ENCODE assay signal across 1 cellular context in the genomic region with DNA sequence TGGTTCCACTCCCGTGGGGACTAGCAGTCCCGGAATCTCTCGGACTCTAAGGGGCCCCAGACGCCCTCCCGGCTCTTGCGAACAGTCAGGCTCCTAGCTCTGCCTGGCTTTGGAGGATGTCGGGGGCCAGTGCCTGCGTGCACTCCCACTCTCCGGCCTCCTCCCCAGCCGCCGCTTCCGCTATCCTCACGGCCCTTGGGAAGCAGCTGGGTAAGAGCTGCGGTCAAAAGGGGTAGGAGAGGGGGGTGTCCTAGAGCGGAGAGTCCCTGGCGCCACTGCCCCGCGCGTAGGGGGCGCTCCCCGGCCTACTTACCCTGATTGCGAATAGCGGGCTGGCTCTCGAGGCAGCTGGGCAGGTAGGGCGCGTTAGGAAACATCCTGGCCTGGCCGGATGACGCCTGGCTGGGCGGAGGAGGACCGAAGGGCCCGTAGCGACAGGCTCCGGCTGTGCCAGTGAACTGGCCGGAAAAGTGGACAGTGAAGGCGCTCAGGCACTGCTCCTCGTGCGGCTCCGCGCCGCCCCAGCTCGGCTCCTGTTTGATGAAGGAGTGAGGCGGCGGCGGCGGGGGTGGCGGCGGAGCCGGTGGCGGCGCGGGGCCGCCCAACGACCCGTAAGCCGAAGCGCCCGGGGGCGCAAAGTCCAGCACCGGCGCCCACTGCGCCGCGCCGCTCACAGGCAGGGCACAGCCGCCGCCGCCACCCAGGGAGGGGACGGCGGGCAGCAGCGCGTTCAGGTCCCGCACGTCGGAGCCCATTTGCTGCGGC.
TF ChIP-seq lines count a peak whose summit lies in the region.

No MANE protein-coding gene starts in this region.

TF ChIP-seq in K562, 482 proteins besides CTCF, POLR2A, EP300 and RAD21 (continued from another document and continues in another):
- peak; percentile 62 for TF ChIP-seq POLR2AphosphoS5 (IDR thresholded peaks at IDR 0.05; ENCODE audit: control insufficient read depth, insufficient read depth, low read depth, low read length)
- TF ChIP-seq FOXJ2 (tag; IDR thresholded peaks at IDR 0.05), result no peak
- no peak for TF ChIP-seq FOXA1 (IDR thresholded peaks at IDR 0.05; ENCODE audit: borderline replicate concordance)
- TF ChIP-seq SRSF3 (IDR thresholded peaks at IDR 0.05; ENCODE audit: insufficient read depth, low read length), result no peak
- no peak for TF ChIP-seq ZNF311 (CRISPR knock-in tag; IDR thresholded peaks at IDR 0.05)
- TF ChIP-seq, protein P1, sequence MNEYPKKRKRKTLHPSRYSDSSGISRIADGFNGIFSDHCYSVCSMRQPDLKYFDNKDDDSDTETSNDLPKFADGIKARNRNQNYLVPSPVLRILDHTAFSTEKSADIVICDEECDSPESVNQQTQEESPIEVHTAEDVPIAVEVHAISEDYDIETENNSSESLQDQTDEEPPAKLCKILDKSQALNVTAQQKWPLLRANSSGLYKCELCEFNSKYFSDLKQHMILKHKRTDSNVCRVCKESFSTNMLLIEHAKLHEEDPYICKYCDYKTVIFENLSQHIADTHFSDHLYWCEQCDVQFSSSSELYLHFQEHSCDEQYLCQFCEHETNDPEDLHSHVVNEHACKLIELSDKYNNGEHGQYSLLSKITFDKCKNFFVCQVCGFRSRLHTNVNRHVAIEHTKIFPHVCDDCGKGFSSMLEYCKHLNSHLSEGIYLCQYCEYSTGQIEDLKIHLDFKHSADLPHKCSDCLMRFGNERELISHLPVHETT (CRISPR knock-in tag; conservative IDR thresholded peaks at IDR 0.05 in 1 of 2, IDR thresholded peaks at IDR 0.05 in 1 of 2), result no peak
- no peak for TF ChIP-seq ATF1 (CRISPR knock-in tag; IDR thresholded peaks at IDR 0.05)
- peak; percentile 49 for TF ChIP-seq ATF1 (tag; IDR thresholded peaks at IDR 0.05)
- TF ChIP-seq EP400 (IDR thresholded peaks at IDR 0.05), result peak; percentile 75
- peak; percentile 59 for TF ChIP-seq CCNT2 (IDR thresholded peaks at IDR 0.05; ENCODE audit: borderline replicate concordance, extremely low read depth, insufficient read length, low read depth, low read length)
- peak; percentile 53 for TF ChIP-seq HMGN3 (IDR thresholded peaks at IDR 0.05; ENCODE audit: borderline replicate concordance, extremely low read depth, insufficient read length, low read depth, low read length)
- TF ChIP-seq ZNF583 (CRISPR knock-in tag; IDR thresholded peaks at IDR 0.05), result no peak
- peak in 1 of 2 experiments; percentile 34; a peak in 2 of 3 replicates for TF ChIP-seq CBX3 (IDR thresholded peaks at IDR 0.05; ENCODE audit: borderline replicate concordance in 1 of 2, low read length in 2 of 2)
- 0 out of 2 replicates have a peak, but pooled peaks have one; percentile 67 for TF ChIP-seq MYNN (IDR thresholded peaks at IDR 0.05)
- no peak for TF ChIP-seq MYNN (CRISPR knock-in tag; IDR thresholded peaks at IDR 0.05)
- TF ChIP-seq CHD1 (IDR thresholded peaks at IDR 0.05; ENCODE audit: low read length), result peak; percentile 48
- peak; percentile 69 for TF ChIP-seq CXXC5 (CRISPR knock-in tag; IDR thresholded peaks at IDR 0.05)
- peak; percentile 47 for TF ChIP-seq HCFC1 (IDR thresholded peaks at IDR 0.05; ENCODE audit: low read depth, low read length)
- peak in 1 of 2 experiments; percentile 62; a peak in 2 of 4 replicates for TF ChIP-seq HDAC1 (IDR thresholded peaks at IDR 0.05)
- 0 out of 2 replicates have a peak, but pooled peaks have one; percentile 31 for TF ChIP-seq ZNF76 (CRISPR knock-in tag; IDR thresholded peaks at IDR 0.05; ENCODE audit: borderline replicate concordance)
- TF ChIP-seq BCOR (IDR thresholded peaks at IDR 0.05), result peak; percentile 56; the same call in 1 of the 2 replicates
- TF ChIP-seq BHLHE40 (IDR thresholded peaks at IDR 0.05; ENCODE audit: low read length), result 0 out of 2 replicates have a peak, but pooled peaks have one; percentile 28
- TF ChIP-seq PHF20 (IDR thresholded peaks at IDR 0.05; ENCODE audit: partially characterized antibody), result peak; percentile 53
- TF ChIP-seq NFIC (IDR thresholded peaks at IDR 0.05), result no peak
- no peak for TF ChIP-seq NR2F6 (CRISPR knock-in tag; IDR thresholded peaks at IDR 0.05)
- peak; percentile 70 for TF ChIP-seq GABPA (tag; conservative IDR thresholded peaks at IDR 0.05; ENCODE audit: low read depth)
- TF ChIP-seq L3MBTL2 (IDR thresholded peaks at IDR 0.05), result peak; percentile 77
- no peak for TF ChIP-seq CHCHD3 (CRISPR knock-in tag; IDR thresholded peaks at IDR 0.05)
- TF ChIP-seq, protein P2, sequence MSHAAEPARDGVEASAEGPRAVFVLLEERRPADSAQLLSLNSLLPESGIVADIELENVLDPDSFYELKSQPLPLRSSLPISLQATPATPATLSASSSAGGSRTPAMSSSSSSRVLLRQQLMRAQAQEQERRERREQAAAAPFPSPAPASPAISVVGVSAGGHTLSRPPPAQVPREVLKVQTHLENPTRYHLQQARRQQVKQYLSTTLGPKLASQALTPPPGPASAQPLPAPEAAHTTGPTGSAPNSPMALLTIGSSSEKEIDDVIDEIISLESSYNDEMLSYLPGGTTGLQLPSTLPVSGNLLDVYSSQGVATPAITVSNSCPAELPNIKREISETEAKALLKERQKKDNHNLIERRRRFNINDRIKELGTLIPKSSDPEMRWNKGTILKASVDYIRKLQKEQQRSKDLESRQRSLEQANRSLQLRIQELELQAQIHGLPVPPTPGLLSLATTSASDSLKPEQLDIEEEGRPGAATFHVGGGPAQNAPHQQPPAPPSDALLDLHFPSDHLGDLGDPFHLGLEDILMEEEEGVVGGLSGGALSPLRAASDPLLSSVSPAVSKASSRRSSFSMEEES (CRISPR knock-in tag; IDR thresholded peaks at IDR 0.05), result no peak; the same call in 1 of the 2 replicates
- TF ChIP-seq, protein P3, sequence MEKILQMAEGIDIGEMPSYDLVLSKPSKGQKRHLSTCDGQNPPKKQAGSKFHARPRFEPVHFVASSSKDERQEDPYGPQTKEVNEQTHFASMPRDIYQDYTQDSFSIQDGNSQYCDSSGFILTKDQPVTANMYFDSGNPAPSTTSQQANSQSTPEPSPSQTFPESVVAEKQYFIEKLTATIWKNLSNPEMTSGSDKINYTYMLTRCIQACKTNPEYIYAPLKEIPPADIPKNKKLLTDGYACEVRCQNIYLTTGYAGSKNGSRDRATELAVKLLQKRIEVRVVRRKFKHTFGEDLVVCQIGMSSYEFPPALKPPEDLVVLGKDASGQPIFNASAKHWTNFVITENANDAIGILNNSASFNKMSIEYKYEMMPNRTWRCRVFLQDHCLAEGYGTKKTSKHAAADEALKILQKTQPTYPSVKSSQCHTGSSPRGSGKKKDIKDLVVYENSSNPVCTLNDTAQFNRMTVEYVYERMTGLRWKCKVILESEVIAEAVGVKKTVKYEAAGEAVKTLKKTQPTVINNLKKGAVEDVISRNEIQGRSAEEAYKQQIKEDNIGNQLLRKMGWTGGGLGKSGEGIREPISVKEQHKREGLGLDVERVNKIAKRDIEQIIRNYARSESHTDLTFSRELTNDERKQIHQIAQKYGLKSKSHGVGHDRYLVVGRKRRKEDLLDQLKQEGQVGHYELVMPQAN (IDR thresholded peaks at IDR 0.05; ENCODE audit: borderline replicate concordance), result no peak
- TF ChIP-seq, protein P4, sequence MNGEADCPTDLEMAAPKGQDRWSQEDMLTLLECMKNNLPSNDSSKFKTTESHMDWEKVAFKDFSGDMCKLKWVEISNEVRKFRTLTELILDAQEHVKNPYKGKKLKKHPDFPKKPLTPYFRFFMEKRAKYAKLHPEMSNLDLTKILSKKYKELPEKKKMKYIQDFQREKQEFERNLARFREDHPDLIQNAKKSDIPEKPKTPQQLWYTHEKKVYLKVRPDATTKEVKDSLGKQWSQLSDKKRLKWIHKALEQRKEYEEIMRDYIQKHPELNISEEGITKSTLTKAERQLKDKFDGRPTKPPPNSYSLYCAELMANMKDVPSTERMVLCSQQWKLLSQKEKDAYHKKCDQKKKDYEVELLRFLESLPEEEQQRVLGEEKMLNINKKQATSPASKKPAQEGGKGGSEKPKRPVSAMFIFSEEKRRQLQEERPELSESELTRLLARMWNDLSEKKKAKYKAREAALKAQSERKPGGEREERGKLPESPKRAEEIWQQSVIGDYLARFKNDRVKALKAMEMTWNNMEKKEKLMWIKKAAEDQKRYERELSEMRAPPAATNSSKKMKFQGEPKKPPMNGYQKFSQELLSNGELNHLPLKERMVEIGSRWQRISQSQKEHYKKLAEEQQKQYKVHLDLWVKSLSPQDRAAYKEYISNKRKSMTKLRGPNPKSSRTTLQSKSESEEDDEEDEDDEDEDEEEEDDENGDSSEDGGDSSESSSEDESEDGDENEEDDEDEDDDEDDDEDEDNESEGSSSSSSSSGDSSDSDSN (IDR thresholded peaks at IDR 0.05; ENCODE audit: borderline replicate concordance in 1 of 2, low read depth in 2 of 2, low read length in 2 of 2), result peak; percentile 92 to 97; a peak in 3 of 4 replicates
- peak; percentile 42 for TF ChIP-seq DACH1 (IDR thresholded peaks at IDR 0.05; ENCODE audit: partially characterized antibody)
- no peak for TF ChIP-seq RBM14 (IDR thresholded peaks at IDR 0.05; ENCODE audit: borderline replicate concordance, insufficient read depth, low read depth, low read length)
- peak; percentile 87; the same call in 1 of the 2 replicates for TF ChIP-seq CBX1 (IDR thresholded peaks at IDR 0.05; ENCODE audit: low read depth)
- TF ChIP-seq, protein P5, sequence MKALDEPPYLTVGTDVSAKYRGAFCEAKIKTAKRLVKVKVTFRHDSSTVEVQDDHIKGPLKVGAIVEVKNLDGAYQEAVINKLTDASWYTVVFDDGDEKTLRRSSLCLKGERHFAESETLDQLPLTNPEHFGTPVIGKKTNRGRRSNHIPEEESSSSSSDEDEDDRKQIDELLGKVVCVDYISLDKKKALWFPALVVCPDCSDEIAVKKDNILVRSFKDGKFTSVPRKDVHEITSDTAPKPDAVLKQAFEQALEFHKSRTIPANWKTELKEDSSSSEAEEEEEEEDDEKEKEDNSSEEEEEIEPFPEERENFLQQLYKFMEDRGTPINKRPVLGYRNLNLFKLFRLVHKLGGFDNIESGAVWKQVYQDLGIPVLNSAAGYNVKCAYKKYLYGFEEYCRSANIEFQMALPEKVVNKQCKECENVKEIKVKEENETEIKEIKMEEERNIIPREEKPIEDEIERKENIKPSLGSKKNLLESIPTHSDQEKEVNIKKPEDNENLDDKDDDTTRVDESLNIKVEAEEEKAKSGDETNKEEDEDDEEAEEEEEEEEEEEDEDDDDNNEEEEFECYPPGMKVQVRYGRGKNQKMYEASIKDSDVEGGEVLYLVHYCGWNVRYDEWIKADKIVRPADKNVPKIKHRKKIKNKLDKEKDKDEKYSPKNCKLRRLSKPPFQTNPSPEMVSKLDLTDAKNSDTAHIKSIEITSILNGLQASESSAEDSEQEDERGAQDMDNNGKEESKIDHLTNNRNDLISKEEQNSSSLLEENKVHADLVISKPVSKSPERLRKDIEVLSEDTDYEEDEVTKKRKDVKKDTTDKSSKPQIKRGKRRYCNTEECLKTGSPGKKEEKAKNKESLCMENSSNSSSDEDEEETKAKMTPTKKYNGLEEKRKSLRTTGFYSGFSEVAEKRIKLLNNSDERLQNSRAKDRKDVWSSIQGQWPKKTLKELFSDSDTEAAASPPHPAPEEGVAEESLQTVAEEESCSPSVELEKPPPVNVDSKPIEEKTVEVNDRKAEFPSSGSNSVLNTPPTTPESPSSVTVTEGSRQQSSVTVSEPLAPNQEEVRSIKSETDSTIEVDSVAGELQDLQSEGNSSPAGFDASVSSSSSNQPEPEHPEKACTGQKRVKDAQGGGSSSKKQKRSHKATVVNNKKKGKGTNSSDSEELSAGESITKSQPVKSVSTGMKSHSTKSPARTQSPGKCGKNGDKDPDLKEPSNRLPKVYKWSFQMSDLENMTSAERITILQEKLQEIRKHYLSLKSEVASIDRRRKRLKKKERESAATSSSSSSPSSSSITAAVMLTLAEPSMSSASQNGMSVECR (CRISPR knock-in tag; IDR thresholded peaks at IDR 0.05), result peak; percentile 64
- TF ChIP-seq SMAD3 (CRISPR knock-in tag; conservative IDR thresholded peaks at IDR 0.05), result 0 out of 2 replicates have a peak, but pooled peaks have one; percentile 6
- TF ChIP-seq CEBPG (CRISPR knock-in tag; IDR thresholded peaks at IDR 0.05), result peak; percentile 50; the same call in 1 of the 2 replicates
- TF ChIP-seq CEBPG (tag; conservative IDR thresholded peaks at IDR 0.05 in 1 of 2, IDR thresholded peaks at IDR 0.05 in 1 of 2), result 0 out of 4 replicates have a peak, but pooled peaks of 1 of the 2 experiments have one; percentile 22
- TF ChIP-seq ZNF3 (CRISPR knock-in tag; IDR thresholded peaks at IDR 0.05), result no peak
- TF ChIP-seq, protein P6, sequence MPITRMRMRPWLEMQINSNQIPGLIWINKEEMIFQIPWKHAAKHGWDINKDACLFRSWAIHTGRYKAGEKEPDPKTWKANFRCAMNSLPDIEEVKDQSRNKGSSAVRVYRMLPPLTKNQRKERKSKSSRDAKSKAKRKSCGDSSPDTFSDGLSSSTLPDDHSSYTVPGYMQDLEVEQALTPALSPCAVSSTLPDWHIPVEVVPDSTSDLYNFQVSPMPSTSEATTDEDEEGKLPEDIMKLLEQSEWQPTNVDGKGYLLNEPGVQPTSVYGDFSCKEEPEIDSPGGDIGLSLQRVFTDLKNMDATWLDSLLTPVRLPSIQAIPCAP (CRISPR knock-in tag; IDR thresholded peaks at IDR 0.05; ENCODE audit: borderline replicate concordance), result peak; percentile 53; the same call in 1 of the 2 replicates
- peak; percentile 88 for TF ChIP-seq RBFOX2 (IDR thresholded peaks at IDR 0.05; ENCODE audit: low read depth, low read length)
- TF ChIP-seq, protein P7, sequence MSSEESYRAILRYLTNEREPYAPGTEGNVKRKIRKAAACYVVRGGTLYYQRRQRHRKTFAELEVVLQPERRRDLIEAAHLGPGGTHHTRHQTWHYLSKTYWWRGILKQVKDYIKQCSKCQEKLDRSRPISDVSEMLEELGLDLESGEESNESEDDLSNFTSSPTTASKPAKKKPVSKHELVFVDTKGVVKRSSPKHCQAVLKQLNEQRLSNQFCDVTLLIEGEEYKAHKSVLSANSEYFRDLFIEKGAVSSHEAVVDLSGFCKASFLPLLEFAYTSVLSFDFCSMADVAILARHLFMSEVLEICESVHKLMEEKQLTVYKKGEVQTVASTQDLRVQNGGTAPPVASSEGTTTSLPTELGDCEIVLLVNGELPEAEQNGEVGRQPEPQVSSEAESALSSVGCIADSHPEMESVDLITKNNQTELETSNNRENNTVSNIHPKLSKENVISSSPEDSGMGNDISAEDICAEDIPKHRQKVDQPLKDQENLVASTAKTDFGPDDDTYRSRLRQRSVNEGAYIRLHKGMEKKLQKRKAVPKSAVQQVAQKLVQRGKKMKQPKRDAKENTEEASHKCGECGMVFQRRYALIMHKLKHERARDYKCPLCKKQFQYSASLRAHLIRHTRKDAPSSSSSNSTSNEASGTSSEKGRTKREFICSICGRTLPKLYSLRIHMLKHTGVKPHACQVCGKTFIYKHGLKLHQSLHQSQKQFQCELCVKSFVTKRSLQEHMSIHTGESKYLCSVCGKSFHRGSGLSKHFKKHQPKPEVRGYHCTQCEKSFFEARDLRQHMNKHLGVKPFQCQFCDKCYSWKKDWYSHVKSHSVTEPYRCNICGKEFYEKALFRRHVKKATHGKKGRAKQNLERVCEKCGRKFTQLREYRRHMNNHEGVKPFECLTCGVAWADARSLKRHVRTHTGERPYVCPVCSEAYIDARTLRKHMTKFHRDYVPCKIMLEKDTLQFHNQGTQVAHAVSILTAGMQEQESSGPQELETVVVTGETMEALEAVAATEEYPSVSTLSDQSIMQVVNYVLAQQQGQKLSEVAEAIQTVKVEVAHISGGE (CRISPR knock-in tag; IDR thresholded peaks at IDR 0.05), result peak in 2 of 3 experiments; percentile 46 to 67; a peak in 2 of 6 replicates
